In genomic region chr9:98678244-98678842, GRCh38 we compare ENCODE assay signal across 1 cellular context.
TF ChIP-seq lines count a peak whose summit lies in the region.

No MANE protein-coding gene starts in this region.

TF ChIP-seq in IMR-90, 13 proteins besides CTCF, POLR2A, EP300 and RAD21 (continued from another document):
- TF ChIP-seq MXI1 (IDR thresholded peaks at IDR 0.05; ENCODE audit: borderline replicate concordance, low read depth, low read length) (no peak), RCOR1 (IDR thresholded peaks at IDR 0.05; ENCODE audit: insufficient replicate concordance, low read length) (no peak), RFX5 (IDR thresholded peaks at IDR 0.05; ENCODE audit: low read depth, low read length) (no peak), MAFK (IDR thresholded peaks at IDR 0.05; ENCODE audit: low read depth, low read length) (no peak), CEBPB (IDR thresholded peaks at IDR 0.05; ENCODE audit: low read depth, low read length) (no peak), USF2 (IDR thresholded peaks at IDR 0.05; ENCODE audit: low read depth, low read length) (no peak)
